Comparison of ENCODE assay signal across 31 cellular contexts in the genomic region with DNA sequence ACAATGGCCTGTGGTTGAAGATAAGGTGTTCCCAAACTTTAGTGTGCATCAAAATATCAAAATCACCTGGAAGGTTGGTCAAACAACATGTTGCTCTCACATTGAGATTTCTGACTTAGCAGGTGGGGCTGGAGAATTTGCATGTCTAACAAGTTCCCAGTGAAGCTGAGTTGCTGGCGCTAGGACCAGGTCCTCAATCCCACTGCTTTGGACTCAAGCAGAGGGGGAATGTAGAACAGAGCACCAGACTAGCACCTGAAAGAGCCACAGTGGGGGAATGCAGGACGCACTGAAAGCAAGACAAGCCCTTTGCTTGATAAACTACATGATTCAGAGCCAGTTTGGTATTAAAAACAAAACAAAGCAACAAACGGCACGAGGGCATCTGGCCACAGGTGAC.
"Had no signal": no experiment of that assay in that cellular context is flagged by ENCODE, and none has a peak within 500 bp of the region (broad histone marks: within the 10 kb centered on the region; RNA-seq: fewer than 3 reads in every experiment).

No MANE protein-coding gene starts in this region.

- DNase-seq: activated CD4-positive, alpha-beta memory T cell treated with anti-CD3 and anti-CD28 coated beads, Interleukin-2, amount 10 ng/mL, durations not matched to agents 7 days and 5 days; activated CD4-positive, alpha-beta T cell treated with anti-CD3 and anti-CD28 coated beads for 1 hour; activated CD4-positive, alpha-beta T cell treated with anti-CD3 and anti-CD28 coated beads for 4 hours; activated CD4-positive, alpha-beta T cell treated with anti-CD3 and anti-CD28 coated beads, Interleukin-2, amount 10 ng/mL, durations not matched to agents 7 days and 5 days; activated CD4-positive, alpha-beta T cell treated with anti-CD3 and anti-CD28 coated beads, Interleukin-2, amount 50 U/mL, for 4 hours; activated CD8-positive, alpha-beta memory T cell treated with anti-CD3 and anti-CD28 coated beads, Interleukin-2, amount 50 U/mL, for 48 hours; activated effector memory CD4-positive, alpha-beta T cell treated with Interleukin-2 at 50 U/mL for 16 hours; activated gamma-delta T cell treated with Interleukin-2 at 50 U/mL for 16 hours; activated naive CD4-positive, alpha-beta T cell treated with anti-CD3 and anti-CD28 coated beads, Interleukin-2, amount 50 U/mL, for 16 hours; activated naive CD4-positive, alpha-beta T cell treated with Interleukin-2 at 50 U/mL for 16 hours; activated T-cell treated with anti-CD3 and anti-CD28 coated beads for 4 hours; activated T-cell treated with anti-CD3 and anti-CD28 coated beads, Interleukin-2, amount 50 U/mL, for 24 hours; activated T-cell treated with anti-CD3 and anti-CD28 coated beads, Interleukin-2, amount 50 U/mL, for 72 hours; amniotic stem cell; anterior cingulate cortex; brain microvascular endothelial cell; dorsolateral prefrontal cortex; effector memory CD4-positive, alpha-beta T cell; erythroblast; foreskin keratinocyte; gastrocnemius medialis; glutamatergic neuron; heart left ventricle; T-helper 2 cell had no signal

- H3K4me1 ChIP-seq: esophagus muscularis mucosa, foreskin keratinocyte, gastrocnemius medialis, heart left ventricle had no signal

- H3K4me3 Mint-ChIP-seq: activated CD4-positive, alpha-beta memory T cell treated with anti-CD3 and anti-CD28 coated beads, Interleukin-2, amount 10 ng/mL, durations not matched to agents 7 days and 5 days; activated CD4-positive, alpha-beta T cell treated with anti-CD3 and anti-CD28 coated beads, Interleukin-2, amount 10 ng/mL, durations not matched to agents 7 days and 5 days; activated naive CD8-positive, alpha-beta T cell; activated T-cell treated with anti-CD3 and anti-CD28 coated beads, Interleukin-2, amount 50 U/mL, for 24 hours; activated T-cell treated with anti-CD3 and anti-CD28 coated beads, Interleukin-2, amount 50 U/mL, for 72 hours; central memory CD8-positive, alpha-beta T cell; dendritic cell treated with granulocyte-macrophage colony-stimulating factor and Interleukin-4, amounts not matched to agents 40 ng/mL and 50 ng/mL, for 4 days had no signal

- H3K4me3 ChIP-seq: coronary artery, dorsolateral prefrontal cortex, esophagus muscularis mucosa, gastrocnemius medialis, heart left ventricle had no signal

- H3K27me3 Mint-ChIP-seq: activated CD4-positive, alpha-beta memory T cell treated with anti-CD3 and anti-CD28 coated beads, Interleukin-2, amount 10 ng/mL, durations not matched to agents 7 days and 5 days; activated CD4-positive, alpha-beta T cell treated with anti-CD3 and anti-CD28 coated beads, Interleukin-2, amount 10 ng/mL, durations not matched to agents 7 days and 5 days; activated T-cell treated with anti-CD3 and anti-CD28 coated beads, Interleukin-2, amount 50 U/mL, for 24 hours; central memory CD8-positive, alpha-beta T cell; dendritic cell treated with granulocyte-macrophage colony-stimulating factor and Interleukin-4, amounts not matched to agents 40 ng/mL and 50 ng/mL, for 4 days had no signal

- H3K27me3 ChIP-seq: brain microvascular endothelial cell, dorsolateral prefrontal cortex, foreskin keratinocyte, gastrocnemius medialis, heart left ventricle had no signal

- H3K4me1 Mint-ChIP-seq: activated CD4-positive, alpha-beta memory T cell treated with anti-CD3 and anti-CD28 coated beads, Interleukin-2, amount 10 ng/mL, durations not matched to agents 7 days and 5 days; activated CD4-positive, alpha-beta T cell treated with anti-CD3 and anti-CD28 coated beads, Interleukin-2, amount 10 ng/mL, durations not matched to agents 7 days and 5 days; central memory CD8-positive, alpha-beta T cell had no signal

- H3K9me3 ChIP-seq: esophagus muscularis mucosa, gastrocnemius medialis, heart left ventricle had no signal

- H3K27ac Mint-ChIP-seq: activated CD4-positive, alpha-beta memory T cell treated with anti-CD3 and anti-CD28 coated beads, Interleukin-2, amount 10 ng/mL, durations not matched to agents 7 days and 5 days; activated CD4-positive, alpha-beta T cell treated with anti-CD3 and anti-CD28 coated beads, Interleukin-2, amount 10 ng/mL, durations not matched to agents 7 days and 5 days; activated naive CD8-positive, alpha-beta T cell; activated T-cell treated with anti-CD3 and anti-CD28 coated beads, Interleukin-2, amount 50 U/mL, for 24 hours; activated T-cell treated with anti-CD3 and anti-CD28 coated beads, Interleukin-2, amount 50 U/mL, for 72 hours; dendritic cell treated with granulocyte-macrophage colony-stimulating factor and Interleukin-4, amounts not matched to agents 40 ng/mL and 50 ng/mL, for 4 days had no signal

- H3K9me3 Mint-ChIP-seq: activated CD4-positive, alpha-beta T cell treated with anti-CD3 and anti-CD28 coated beads, Interleukin-2, amount 10 ng/mL, durations not matched to agents 7 days and 5 days; activated T-cell treated with anti-CD3 and anti-CD28 coated beads, Interleukin-2, amount 50 U/mL, for 72 hours; dendritic cell treated with granulocyte-macrophage colony-stimulating factor and Interleukin-4, amounts not matched to agents 40 ng/mL and 50 ng/mL, for 4 days had no signal

- H3K36me3 ChIP-seq: brain microvascular endothelial cell, esophagus muscularis mucosa, gastrocnemius medialis, heart left ventricle had no signal

- FAIRE-seq: astrocyte, bronchial epithelial cell had no signal

- H3K27ac ChIP-seq: brain microvascular endothelial cell, coronary artery, dorsolateral prefrontal cortex, esophagus muscularis mucosa, foreskin keratinocyte, gastrocnemius medialis, heart left ventricle had no signal

- H3K36me3 Mint-ChIP-seq: activated naive CD8-positive, alpha-beta T cell had no signal

- ATAC-seq: activated T-cell treated with anti-CD3 and anti-CD28 coated beads, Interleukin-2, amount 50 U/mL, for 72 hours; foreskin keratinocyte; gastrocnemius medialis; heart left ventricle had no signal
